ENCODE assay signal across 8 cellular contexts in the genomic region with DNA sequence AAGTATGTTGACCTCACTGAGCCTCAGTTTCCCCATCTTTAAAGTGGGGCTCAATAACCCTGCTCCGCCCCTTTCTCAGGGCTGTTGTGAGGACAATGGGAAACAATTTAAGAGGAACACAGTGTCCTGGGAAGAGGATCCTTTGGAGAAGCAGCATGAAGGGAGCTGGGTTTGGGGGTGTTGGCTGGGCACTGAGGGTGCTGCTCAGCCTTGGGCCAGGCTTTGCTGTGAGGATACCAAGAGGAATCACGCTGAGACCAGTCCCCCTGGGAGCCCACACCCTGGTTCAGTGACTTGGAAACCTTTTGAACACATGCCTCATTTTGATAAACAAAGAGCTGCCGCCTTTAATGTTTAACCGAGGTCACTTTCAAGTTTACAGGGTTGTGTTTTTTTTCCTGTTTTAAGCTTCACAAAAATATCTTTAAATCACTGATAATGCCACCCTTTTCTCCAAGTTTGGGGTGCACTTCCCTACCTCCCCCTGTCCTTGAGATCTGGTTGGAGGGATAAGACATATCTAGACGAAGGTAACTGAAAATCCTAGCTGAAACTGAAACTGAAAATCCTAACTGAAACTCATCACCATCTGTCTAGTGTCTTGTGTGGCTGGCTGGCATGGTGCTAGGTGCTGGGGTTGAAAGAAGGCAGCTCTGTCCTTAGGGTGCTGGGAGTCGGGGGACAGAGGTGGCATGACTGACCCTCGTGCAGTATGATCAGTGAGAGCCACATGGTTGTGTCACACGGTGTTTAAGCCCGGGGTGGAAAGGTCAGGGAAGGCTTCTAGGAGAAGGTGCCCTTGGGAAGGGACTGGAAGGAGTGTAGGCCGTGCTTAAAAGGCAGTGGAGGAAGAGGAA. TPM values are rescaled to one million over a fixed set of nuclear protein-coding genes. Genes with fewer than 3 reads are reported as not detected.
A peak's percentile ranks its signal among the peaks of the same experiment; 100 is the strongest.
DNase-seq lines count a peak whose midpoint lies in the region; ATAC-seq, FAIRE-seq and TF ChIP-seq lines count a peak whose summit lies in the region.

No MANE protein-coding gene starts in this region.

- peaks cover 33% of the 10 kb centered on the region for H3K4me1 ChIP-seq in ES-I3 (ENCODE audit: insufficient read depth, low read length)
- H3K4me1 ChIP-seq in HUES6 (ENCODE audit: control insufficient read depth, insufficient read depth, low read length): peaks cover 47% of the 10 kb centered on the region
- H3K4me1 ChIP-seq in foreskin keratinocyte: no peaks in the 10 kb centered on the region

- peak overlapping the region; percentile 75 for H3K4me3 ChIP-seq in HUES6 (ENCODE audit: low read depth, low read length)

- no peaks in the 10 kb centered on the region for H3K27me3 ChIP-seq in HUES6 (ENCODE audit: control insufficient read depth, insufficient read depth, low read length)
- no peaks in the 10 kb centered on the region for H3K27me3 ChIP-seq in foreskin keratinocyte

- peak; percentile 43 for DNase-seq in activated T-helper 2 cell treated with anti-CD3 and anti-CD28 coated beads, Interferon-gamma antibody, Interleukin-2, Interleukin-4, amounts not matched to agents 10 μg/mL and 5 μg/mL and 100 μg/mL, durations not matched to agents 14 hours and 24 hours and 36 hours (ENCODE audit: low spot score)
- peak; percentile 67 for DNase-seq in kidney tubule cell (ENCODE audit: low spot score)
- DNase-seq in foreskin keratinocyte: no peak
- no peak for DNase-seq in urothelium cell line (ENCODE audit: low spot score)

- H3K9me3 Mint-ChIP-seq in activated T-helper 2 cell treated with anti-CD3 and anti-CD28 coated beads, Interferon-gamma antibody, Interleukin-2, Interleukin-4, amounts not matched to agents 10 μg/mL and 5 μg/mL and 100 μg/mL, durations not matched to agents 14 hours and 24 hours and 36 hours: no peaks in the 10 kb centered on the region
- H3K9me3 Mint-ChIP-seq in stimulated activated naive CD8-positive, alpha-beta T cell treated with anti-CD3 and anti-CD28 coated beads, Interleukin-15, Interleukin-2, amounts not matched to agents 100 ng/mL and 50 ng/mL, for 24 hours: no peaks in the 10 kb centered on the region

- peak overlapping the region; percentile 95 for H3K27ac Mint-ChIP-seq in activated T-helper 2 cell treated with anti-CD3 and anti-CD28 coated beads, Interferon-gamma antibody, Interleukin-2, Interleukin-4, amounts not matched to agents 10 μg/mL and 5 μg/mL and 100 μg/mL, durations not matched to agents 14 hours and 24 hours and 36 hours
- peak overlapping the region; percentile 92 for H3K27ac Mint-ChIP-seq in stimulated activated naive CD8-positive, alpha-beta T cell treated with anti-CD3 and anti-CD28 coated beads, Interleukin-15, Interleukin-2, amounts not matched to agents 100 ng/mL and 50 ng/mL, for 24 hours

- FAIRE-seq in urothelium cell line (lab: Jason Lieb, UNC): no peak

- no peak for TF ChIP-seq CTCF in foreskin keratinocyte (conservative IDR thresholded peaks at IDR 0.05)

- H3K27me3 Mint-ChIP-seq in activated T-helper 2 cell treated with anti-CD3 and anti-CD28 coated beads, Interferon-gamma antibody, Interleukin-2, Interleukin-4, amounts not matched to agents 10 μg/mL and 5 μg/mL and 100 μg/mL, durations not matched to agents 14 hours and 24 hours and 36 hours (ENCODE audit: low read depth): no peaks in the 10 kb centered on the region
- no peaks in the 10 kb centered on the region for H3K27me3 Mint-ChIP-seq in stimulated activated naive CD8-positive, alpha-beta T cell treated with anti-CD3 and anti-CD28 coated beads, Interleukin-15, Interleukin-2, amounts not matched to agents 100 ng/mL and 50 ng/mL, for 24 hours

- intact Hi-C loops in activated T-helper 2 cell treated with anti-CD3 and anti-CD28 coated beads, Interferon-gamma antibody, Interleukin-2, Interleukin-4, amounts not matched to agents 10 μg/mL and 5 μg/mL and 100 μg/mL, durations not matched to agents 14 hours and 24 hours and 36 hours (cut with micrococcal nuclease): loop anchor here (1.0 to 2.0 kb wide), 2 partner anchors 15 to 84 kb away; a partner anchor contains a TSS

- no peaks in the 10 kb centered on the region for H3K9me3 ChIP-seq in ES-I3 (ENCODE audit: control insufficient read depth, insufficient read depth, low read length)
- H3K9me3 ChIP-seq in HUES6 (ENCODE audit: control insufficient read depth, insufficient read depth, low read depth, low read length): no peaks in the 10 kb centered on the region

- H3K36me3 ChIP-seq in ES-I3 (ENCODE audit: insufficient read depth, low read length) (peaks cover 5% of the 10 kb centered on the region; the same call in 1 of the 2 replicates), HUES6 (ENCODE audit: control insufficient read depth, insufficient read depth, low read length) (peaks cover 21% of the 10 kb centered on the region; the same call in 1 of the 2 replicates)

- H3K36me3 Mint-ChIP-seq in activated T-helper 2 cell treated with anti-CD3 and anti-CD28 coated beads, Interferon-gamma antibody, Interleukin-2, Interleukin-4, amounts not matched to agents 10 μg/mL and 5 μg/mL and 100 μg/mL, durations not matched to agents 14 hours and 24 hours and 36 hours (ENCODE audit: low read depth): peaks cover 20% of the 10 kb centered on the region
- H3K36me3 Mint-ChIP-seq in stimulated activated naive CD8-positive, alpha-beta T cell treated with anti-CD3 and anti-CD28 coated beads, Interleukin-15, Interleukin-2, amounts not matched to agents 100 ng/mL and 50 ng/mL, for 24 hours (ENCODE audit: low read depth): peaks cover 15% of the 10 kb centered on the region

- no peak overlapping the region for H3K27ac ChIP-seq in HUES6 (ENCODE audit: low read depth, low read length)
- no peak overlapping the region for H3K27ac ChIP-seq in foreskin keratinocyte

- H3K9ac ChIP-seq in ES-I3 (ENCODE audit: low read depth, low read length) (0 out of 2 replicates have a peak overlapping the region, but pooled peaks have one; percentile 17), HUES6 (ENCODE audit: low read length) (no peak overlapping the region)

- ATAC-seq in GM21390 (IDR thresholded peaks at IDR 0.05; ENCODE audit: unreplicated experiment): peak; percentile 55
- no peak for ATAC-seq in foreskin keratinocyte

- peak overlapping the region; percentile 88 for H3K4me3 Mint-ChIP-seq in activated T-helper 2 cell treated with anti-CD3 and anti-CD28 coated beads, Interferon-gamma antibody, Interleukin-2, Interleukin-4, amounts not matched to agents 10 μg/mL and 5 μg/mL and 100 μg/mL, durations not matched to agents 14 hours and 24 hours and 36 hours (ENCODE audit: low read depth)
- H3K4me3 Mint-ChIP-seq in stimulated activated naive CD8-positive, alpha-beta T cell treated with anti-CD3 and anti-CD28 coated beads, Interleukin-15, Interleukin-2, amounts not matched to agents 100 ng/mL and 50 ng/mL, for 24 hours: peak overlapping the region; percentile 80

- H3K4me1 Mint-ChIP-seq in activated T-helper 2 cell treated with anti-CD3 and anti-CD28 coated beads, Interferon-gamma antibody, Interleukin-2, Interleukin-4, amounts not matched to agents 10 μg/mL and 5 μg/mL and 100 μg/mL, durations not matched to agents 14 hours and 24 hours and 36 hours (ENCODE audit: low read depth): peaks cover 40% of the 10 kb centered on the region
- H3K4me1 Mint-ChIP-seq in stimulated activated naive CD8-positive, alpha-beta T cell treated with anti-CD3 and anti-CD28 coated beads, Interleukin-15, Interleukin-2, amounts not matched to agents 100 ng/mL and 50 ng/mL, for 24 hours (ENCODE audit: low read depth): peaks cover 51% of the 10 kb centered on the region

RNA-seq across cellular contexts. Expression of a gene that starts 27.7 kb away (rescaled TPM):
- total RNA-seq in activated T-helper 2 cell treated with anti-CD3 and anti-CD28 coated beads, Interferon-gamma antibody, Interleukin-2, Interleukin-4, amounts not matched to agents 10 μg/mL and 5 μg/mL and 100 μg/mL, durations not matched to agents 14 hours and 24 hours and 36 hours: 4.5 and 5.5 TPM in 2 replicates
- 4.7 and 5.4 TPM in 2 replicates for total RNA-seq in foreskin keratinocyte
- polyA plus RNA-seq in foreskin keratinocyte: 3.9 and 5.3 TPM in 2 replicates

RNA-seq across cellular contexts. Expression of a gene that starts 38.2 kb away (rescaled TPM):
- total RNA-seq in activated T-helper 2 cell treated with anti-CD3 and anti-CD28 coated beads, Interferon-gamma antibody, Interleukin-2, Interleukin-4, amounts not matched to agents 10 μg/mL and 5 μg/mL and 100 μg/mL, durations not matched to agents 14 hours and 24 hours and 36 hours: 81.5 and 82.2 TPM in 2 replicates
- total RNA-seq in foreskin keratinocyte: 19.4 and 19.6 TPM in 2 replicates
- polyA plus RNA-seq in foreskin keratinocyte: 12.8 and 15.9 TPM in 2 replicates

RNA-seq across cellular contexts. Expression of a gene that starts 43.6 kb away (rescaled TPM):
- total RNA-seq in activated T-helper 2 cell treated with anti-CD3 and anti-CD28 coated beads, Interferon-gamma antibody, Interleukin-2, Interleukin-4, amounts not matched to agents 10 μg/mL and 5 μg/mL and 100 μg/mL, durations not matched to agents 14 hours and 24 hours and 36 hours: 6.1 and 7.0 TPM in 2 replicates
- 0.07 TPM in 1 of 2 replicates, not detected in the other for total RNA-seq in foreskin keratinocyte
- 0.01 and 0.02 TPM in 2 replicates for polyA plus RNA-seq in foreskin keratinocyte

Comparison
In these comparisons a context has a peak if more than half of its experiments do, and no peak if none do; other contexts are left out.
1. DNase-seq: peak in activated T-helper 2 cell treated with anti-CD3 and anti-CD28 coated beads, Interferon-gamma antibody, Interleukin-2, Interleukin-4, amounts not matched to agents 10 μg/mL and 5 μg/mL and 100 μg/mL, durations not matched to agents 14 hours and 24 hours and 36 hours (single experiment) and kidney tubule cell (single experiment); none in foreskin keratinocyte (0 of 2) and urothelium cell line (single experiment).